ENCODE assay signal across 38 cellular contexts in the genomic region with DNA sequence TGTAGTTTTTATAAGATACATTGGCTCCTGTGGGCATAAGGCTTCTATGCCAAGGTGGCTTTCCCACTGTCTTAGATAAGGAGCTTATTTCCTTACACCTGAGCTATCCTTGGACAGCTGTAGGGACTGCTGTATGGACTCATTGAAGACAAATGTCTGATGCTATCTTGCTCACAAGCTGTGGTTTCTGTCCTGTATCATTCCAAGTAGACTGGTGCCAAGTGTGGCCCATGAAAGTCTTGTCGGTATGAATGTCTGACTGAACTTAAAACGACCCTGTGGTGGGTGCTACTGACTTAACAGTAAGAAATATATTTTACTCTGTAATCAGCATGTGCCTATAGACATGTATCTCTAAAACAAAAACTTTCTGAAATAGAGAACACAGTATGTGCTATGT. TPM values are rescaled to one million over a fixed set of nuclear protein-coding genes. Genes with fewer than 3 reads are reported as not detected.
"Had no signal": no experiment of that assay in that cellular context is flagged by ENCODE, and none has a peak within 500 bp of the region (broad histone marks: within the 10 kb centered on the region; RNA-seq: fewer than 3 reads in every experiment).

No MANE protein-coding gene starts in this region.

- H3K9me3 Mint-ChIP-seq: activated B cell treated with CpG ODN at 0.5 μM for 24 hours; activated CD8-positive, alpha-beta T cell treated with anti-CD3 and anti-CD28 coated beads for 36 hours; activated naive CD4-positive, alpha-beta T cell treated with anti-CD3 and anti-CD28 coated beads, Interleukin-2, amount 10 ng/mL, durations not matched to agents 7 days and 5 days; activated naive CD4-positive, alpha-beta T cell treated with anti-CD3 and anti-CD28 coated beads, Interleukin-2, amount 50 U/mL, for 72 hours; activated naive CD8-positive, alpha-beta T cell treated with anti-CD3 and anti-CD28 coated beads, Interleukin-2, amount 10 ng/mL, durations not matched to agents 7 days and 5 days; activated T-helper 1 cell treated with anti-CD3 and anti-CD28 coated beads, Interleukin-12 subunit alpha, Interleukin-12 subunit beta, Interleukin-2, Interleukin-4 antibody, amounts not matched to agents 30 ng/mL and 10 ng/mL and 1 ng/mL, durations not matched to agents 14 hours and 24 hours and 36 hours; activated T-helper 2 cell treated with anti-CD3 and anti-CD28 coated beads, Interferon-gamma antibody, Interleukin-2, Interleukin-4, amounts not matched to agents 10 μg/mL and 5 μg/mL and 100 μg/mL, durations not matched to agents 14 hours and 24 hours and 36 hours; T-helper 2 cell treated with Interferon-gamma antibody and Interleukin-4, amounts not matched to agents 5 μg/mL and 100 μg/mL, for 36 hours had no signal

- H3K4me3 ChIP-seq: ascending aorta, body of pancreas, colonic mucosa, esophagus squamous epithelium, gastroesophageal sphincter, heart right ventricle had no signal

- H3K36me3 Mint-ChIP-seq: activated naive CD4-positive, alpha-beta T cell treated with anti-CD3 and anti-CD28 coated beads, Interleukin-2, amount 50 U/mL, for 72 hours had no signal

- H3K27me3 ChIP-seq: ascending aorta, body of pancreas, colonic mucosa, esophagus squamous epithelium, gastroesophageal sphincter, heart right ventricle had no signal

- ATAC-seq: activated CD4-positive, CD25-positive, alpha-beta regulatory T cell treated with anti-CD3 and anti-CD28 coated beads, Interleukin-2, amount 50 U/mL, for 24 hours; activated CD8-positive, alpha-beta T cell treated with anti-CD3 and anti-CD28 coated beads for 36 hours; activated naive CD4-positive, alpha-beta T cell treated with anti-CD3 and anti-CD28 coated beads, Interleukin-2, amount 50 U/mL, for 72 hours; body of pancreas; gastroesophageal sphincter; heart right ventricle; T-helper 17 cell had no signal

- H3K4me1 ChIP-seq: body of pancreas, colonic mucosa had no signal

- DNase-seq: activated B cell treated with CpG ODN at 0.5 μM for 24 hours; activated CD4-positive, alpha-beta T cell treated with anti-CD3 and anti-CD28 coated beads for 48 hours; activated CD4-positive, alpha-beta T cell treated with anti-CD3 and anti-CD28 coated beads, Interleukin-2, amount 50 U/mL, for 1 hour; activated CD4-positive, alpha-beta T cell treated with anti-CD3 and anti-CD28 coated beads, Interleukin-2, amount 50 U/mL, for 48 hours; activated CD8-positive, alpha-beta memory T cell treated with anti-CD3 and anti-CD28 coated beads for 24 hours; activated CD8-positive, alpha-beta memory T cell treated with anti-CD3 and anti-CD28 coated beads, Interleukin-2, amount 50 U/mL, for 4 hours; activated CD8-positive, alpha-beta T cell treated with anti-CD3 and anti-CD28 coated beads for 36 hours; activated gamma-delta T cell; activated naive CD4-positive, alpha-beta T cell; activated naive CD4-positive, alpha-beta T cell treated with anti-CD3 and anti-CD28 coated beads, Interleukin-2, amount 10 ng/mL, durations not matched to agents 7 days and 5 days; activated naive CD8-positive, alpha-beta T cell treated with anti-CD3 and anti-CD28 coated beads, Interleukin-2, amount 10 ng/mL, durations not matched to agents 7 days and 5 days; activated T-cell treated with anti-CD3 and anti-CD28 coated beads, Interleukin-2, amount 50 U/mL, for 1 hour; activated T-cell treated with anti-CD3 and anti-CD28 coated beads, Interleukin-2, amount 50 U/mL, for 48 hours; body of pancreas; caudate nucleus; colonic mucosa; effector CD8-positive, alpha-beta T cell; esophagus squamous epithelium; foreskin melanocyte; heart right ventricle; T-helper 1 cell; T-helper 17 cell; T1000; WERI-Rb-1 had no signal

- H3K27ac Mint-ChIP-seq: activated naive CD4-positive, alpha-beta T cell treated with anti-CD3 and anti-CD28 coated beads, Interleukin-2, amount 10 ng/mL, durations not matched to agents 7 days and 5 days; activated naive CD8-positive, alpha-beta T cell treated with anti-CD3 and anti-CD28 coated beads, Interleukin-2, amount 10 ng/mL, durations not matched to agents 7 days and 5 days; activated T-helper 1 cell treated with anti-CD3 and anti-CD28 coated beads, Interleukin-12 subunit alpha, Interleukin-12 subunit beta, Interleukin-2, Interleukin-4 antibody, amounts not matched to agents 30 ng/mL and 10 ng/mL and 1 ng/mL, durations not matched to agents 14 hours and 24 hours and 36 hours; activated T-helper 2 cell treated with anti-CD3 and anti-CD28 coated beads, Interferon-gamma antibody, Interleukin-2, Interleukin-4, amounts not matched to agents 10 μg/mL and 5 μg/mL and 100 μg/mL, durations not matched to agents 14 hours and 24 hours and 36 hours; T-helper 17 cell; T-helper 2 cell treated with Interferon-gamma antibody and Interleukin-4, amounts not matched to agents 5 μg/mL and 100 μg/mL, for 36 hours had no signal

- H3K4me3 Mint-ChIP-seq: activated B cell treated with CpG ODN at 0.5 μM for 24 hours; activated CD8-positive, alpha-beta T cell treated with anti-CD3 and anti-CD28 coated beads for 36 hours; activated naive CD4-positive, alpha-beta T cell treated with anti-CD3 and anti-CD28 coated beads, Interleukin-2, amount 10 ng/mL, durations not matched to agents 7 days and 5 days; activated naive CD8-positive, alpha-beta T cell treated with anti-CD3 and anti-CD28 coated beads, Interleukin-2, amount 10 ng/mL, durations not matched to agents 7 days and 5 days; activated T-helper 1 cell treated with anti-CD3 and anti-CD28 coated beads, Interleukin-12 subunit alpha, Interleukin-12 subunit beta, Interleukin-2, Interleukin-4 antibody, amounts not matched to agents 30 ng/mL and 10 ng/mL and 1 ng/mL, durations not matched to agents 14 hours and 24 hours and 36 hours; T-helper 17 cell; T-helper 2 cell treated with Interferon-gamma antibody and Interleukin-4, amounts not matched to agents 5 μg/mL and 100 μg/mL, for 36 hours had no signal

- H3K27me3 Mint-ChIP-seq: activated B cell treated with CpG ODN at 0.5 μM for 24 hours; activated CD8-positive, alpha-beta T cell treated with anti-CD3 and anti-CD28 coated beads for 36 hours; activated naive CD4-positive, alpha-beta T cell treated with anti-CD3 and anti-CD28 coated beads, Interleukin-2, amount 10 ng/mL, durations not matched to agents 7 days and 5 days; activated naive CD8-positive, alpha-beta T cell treated with anti-CD3 and anti-CD28 coated beads, Interleukin-2, amount 10 ng/mL, durations not matched to agents 7 days and 5 days; T-helper 17 cell had no signal

- H3K27ac ChIP-seq: ascending aorta, body of pancreas, colonic mucosa, epithelial cell of prostate, esophagus squamous epithelium, gastroesophageal sphincter, heart right ventricle, WERI-Rb-1 had no signal

- H3K9me3 ChIP-seq: ascending aorta, body of pancreas, colonic mucosa, esophagus squamous epithelium, gastroesophageal sphincter, heart right ventricle had no signal

- H3K4me1 Mint-ChIP-seq: activated B cell treated with CpG ODN at 0.5 μM for 24 hours; activated naive CD4-positive, alpha-beta T cell treated with anti-CD3 and anti-CD28 coated beads, Interleukin-2, amount 10 ng/mL, durations not matched to agents 7 days and 5 days; activated naive CD8-positive, alpha-beta T cell treated with anti-CD3 and anti-CD28 coated beads, Interleukin-2, amount 10 ng/mL, durations not matched to agents 7 days and 5 days; T-helper 17 cell had no signal

- FAIRE-seq: endometrium, endothelial cell of umbilical vein had no signal

RNA-seq across cellular contexts. Expression of gene LARGE2, which starts 45.0 kb away (rescaled TPM):
- total RNA-seq: activated T-helper 1 cell treated with anti-CD3 and anti-CD28 coated beads, Interleukin-12 subunit alpha, Interleukin-12 subunit beta, Interleukin-2, Interleukin-4 antibody, amounts not matched to agents 30 ng/mL and 10 ng/mL and 1 ng/mL, durations not matched to agents 14 hours and 24 hours and 36 hours; ascending aorta; dermis microvascular lymphatic vessel endothelial cell; endothelial cell of umbilical vein; fibroblast of lung; fibroblast of villous mesenchyme; glomerular endothelial cell had no signal
- polyA plus RNA-seq: fibroblast of lung had no signal
